Comparison of ENCODE assay signal across 14 cellular contexts in genomic region chr20:64035933-64036345, GRCh38. TPM values are rescaled to one million over a fixed set of nuclear protein-coding genes. Genes with fewer than 3 reads are reported as not detected.
DNase-seq lines count a peak whose midpoint lies in the region; ATAC-seq and TF ChIP-seq lines count a peak whose summit lies in the region.
"Had no signal": no experiment of that assay in that cellular context is flagged by ENCODE, and none has a peak within 500 bp of the region (broad histone marks: within the 10 kb centered on the region; RNA-seq: fewer than 3 reads in every experiment).

Gene C20orf204 (plus strand): TSS chr20:64036182. CDS start chr20:64036324, 142 bp downstream.

- peaks cover 34% of the 10 kb centered on the region for H3K36me3 ChIP-seq in HUES6 (ENCODE audit: control insufficient read depth, insufficient read depth, low read length)
- H3K36me3 ChIP-seq in naive thymus-derived CD4-positive, alpha-beta T cell (ENCODE audit: control insufficient read depth in 2 of 3, insufficient read depth in 3 of 3, low read length in 3 of 3), result peaks cover 0 to 42% (median 3%) of the 10 kb centered on the region in 3 experiments
- peaks cover 0 to 28% of the 10 kb centered on the region in 2 donors for H3K36me3 ChIP-seq in gastrocnemius medialis

- no peaks in the 10 kb centered on the region for H3K9me3 ChIP-seq in HUES6 (ENCODE audit: control insufficient read depth, insufficient read depth, low read depth, low read length)
- no peaks in the 10 kb centered on the region for H3K9me3 ChIP-seq in naive thymus-derived CD4-positive, alpha-beta T cell (ENCODE audit: control insufficient read depth in 2 of 3, low read length in 3 of 3)
- H3K9me3 ChIP-seq in gastrocnemius medialis, result no peaks in the 10 kb centered on the region
- H3K9me3 ChIP-seq: gastroesophageal sphincter, psoas muscle, vagina had no signal

- H3K9ac ChIP-seq in HUES6 (ENCODE audit: low read length), result peak within 1 kb of the TSS; percentile 24

- TF ChIP-seq POLR2A in gastrocnemius medialis (IDR thresholded peaks at IDR 0.05), result no peak

- peak within 1 kb of the TSS; percentile 95 for H3K27ac Mint-ChIP-seq in activated CD8-positive, alpha-beta memory T cell treated with anti-CD3 and anti-CD28 coated beads, Interleukin-2, amount 10 ng/mL, durations not matched to agents 7 days and 5 days
- peak within 1 kb of the TSS; percentile 82 to 94 for H3K27ac Mint-ChIP-seq in activated naive CD4-positive, alpha-beta T cell treated with anti-CD3 and anti-CD28 coated beads, Interleukin-2, amount 50 U/mL, for 72 hours
- peak within 1 kb of the TSS in 4 of 9 donors; percentile 28 to 99 (median 64) for H3K27ac Mint-ChIP-seq in naive thymus-derived CD4-positive, alpha-beta T cell

- H3K27me3 ChIP-seq in HUES6 (ENCODE audit: control insufficient read depth, insufficient read depth, low read length), result peaks cover 41% of the 10 kb centered on the region
- no peaks in the 10 kb centered on the region for H3K27me3 ChIP-seq in naive thymus-derived CD4-positive, alpha-beta T cell (ENCODE audit: control insufficient read depth in 2 of 2, insufficient read depth in 2 of 2, low read length in 2 of 2)
- peaks cover 27 to 38% (median 35%) of the 10 kb centered on the region in 3 donors for H3K27me3 ChIP-seq in gastrocnemius medialis

- H3K4me3 Mint-ChIP-seq in activated CD8-positive, alpha-beta memory T cell treated with anti-CD3 and anti-CD28 coated beads, Interleukin-2, amount 10 ng/mL, durations not matched to agents 7 days and 5 days, result peak within 1 kb of the TSS; percentile 71
- peak within 1 kb of the TSS in 4 of 10 donors; percentile 17 to 89 (median 70) for H3K4me3 Mint-ChIP-seq in naive thymus-derived CD4-positive, alpha-beta T cell

- no peak within 1 kb of the TSS; the same call in 1 of the 2 replicates for H3K4me3 ChIP-seq in HUES6 (ENCODE audit: low read depth, low read length)
- no peak within 1 kb of the TSS for H3K4me3 ChIP-seq in naive thymus-derived CD4-positive, alpha-beta T cell (ENCODE audit: low read length)
- no peak within 1 kb of the TSS for H3K4me3 ChIP-seq in gastrocnemius medialis
- H3K4me3 ChIP-seq: gastroesophageal sphincter, psoas muscle, vagina had no signal

- intact Hi-C loops in naive thymus-derived CD4-positive, alpha-beta T cell (cut with micrococcal nuclease), result loop anchor here (1.0 to 5.0 kb wide), 6 partner anchors 17 to 499 kb away; partner anchors contain the start of genes PTK6 (in 1 of the 2) and UCKL1 (in 1 of the 2)
- intact Hi-C loops in gastrocnemius medialis (cut with DNase I; ENCODE audit: low total_unique reads), result no loop called here

- H3K27ac ChIP-seq in HUES6 (ENCODE audit: low read depth, low read length) (peak within 1 kb of the TSS; percentile 13; the same call in 1 of the 2 replicates), gastrocnemius medialis (no peak within 1 kb of the TSS)
- H3K27ac ChIP-seq in naive thymus-derived CD4-positive, alpha-beta T cell (ENCODE audit: low read depth, low read length), result peak within 1 kb of the TSS; percentile 20
- H3K27ac ChIP-seq: gastroesophageal sphincter, psoas muscle, vagina had no signal

- H3K4me1 ChIP-seq in HUES6 (ENCODE audit: control insufficient read depth, insufficient read depth, low read length), result peaks cover 26% of the 10 kb centered on the region
- peaks cover 30 to 40% of the 10 kb centered on the region in 2 donors for H3K4me1 ChIP-seq in naive thymus-derived CD4-positive, alpha-beta T cell (ENCODE audit: control insufficient read depth in 2 of 2, insufficient read depth in 2 of 2, low read length in 2 of 2)
- H3K4me1 ChIP-seq in gastrocnemius medialis, result peaks cover 0 to 8% of the 10 kb centered on the region in 2 donors

- no peak for ATAC-seq in activated CD8-positive, alpha-beta memory T cell treated with anti-CD3 and anti-CD28 coated beads, Interleukin-2, amount 10 ng/mL, durations not matched to agents 7 days and 5 days
- no peak for ATAC-seq in activated naive CD4-positive, alpha-beta T cell treated with anti-CD3 and anti-CD28 coated beads, Interleukin-2, amount 50 U/mL, for 72 hours
- no peak for ATAC-seq in naive thymus-derived CD4-positive, alpha-beta T cell
- ATAC-seq in gastrocnemius medialis, result no peak
- ATAC-seq in HG03354 (IDR thresholded peaks at IDR 0.05; ENCODE audit: poor library complexity, severe bottlenecking, unreplicated experiment), result no peak
- ATAC-seq: gastroesophageal sphincter, psoas muscle had no signal

- POLR2A ChIA-PET in naive thymus-derived CD4-positive, alpha-beta T cell (lab: Charles Lee), result interaction anchor here (1.2 kb wide), 1 partner anchor 8 kb away, joined by 6 read pairs; no protein-coding TSS in a partner anchor

- DNase-seq in activated CD8-positive, alpha-beta memory T cell treated with anti-CD3 and anti-CD28 coated beads, Interleukin-2, amount 10 ng/mL, durations not matched to agents 7 days and 5 days, result no peak
- no peak for DNase-seq in activated CD8-positive, alpha-beta memory T cell treated with anti-CD3 and anti-CD28 coated beads for 24 hours
- no peak for DNase-seq in activated naive CD4-positive, alpha-beta T cell treated with anti-CD3 and anti-CD28 coated beads, Interleukin-2, amount 50 U/mL, for 72 hours (ENCODE audit: low spot score in 2 of 2)
- DNase-seq in naive thymus-derived CD4-positive, alpha-beta T cell, result no peak
- DNase-seq in gastrocnemius medialis (no peak), SIG-M5 (lab: John Stamatoyannopoulos, UW) (no peak)
- DNase-seq: ACHN; effector CD4-positive, alpha-beta T cell; NK-92 treated with Interleukin-12 subunit alpha and Interleukin-12 subunit beta, amount 100 ng/mL, for 24 hours; psoas muscle had no signal

- H3K9me3 Mint-ChIP-seq in activated CD8-positive, alpha-beta memory T cell treated with anti-CD3 and anti-CD28 coated beads, Interleukin-2, amount 10 ng/mL, durations not matched to agents 7 days and 5 days (ENCODE audit: low read depth), result no peaks in the 10 kb centered on the region
- H3K9me3 Mint-ChIP-seq in activated naive CD4-positive, alpha-beta T cell treated with anti-CD3 and anti-CD28 coated beads, Interleukin-2, amount 50 U/mL, for 72 hours, result no peaks in the 10 kb centered on the region
- H3K9me3 Mint-ChIP-seq in naive thymus-derived CD4-positive, alpha-beta T cell, result no peaks in the 10 kb centered on the region

- H3K27me3 Mint-ChIP-seq in activated CD8-positive, alpha-beta memory T cell treated with anti-CD3 and anti-CD28 coated beads, Interleukin-2, amount 10 ng/mL, durations not matched to agents 7 days and 5 days, result peaks cover under 1% of the 10 kb centered on the region
- H3K27me3 Mint-ChIP-seq in naive thymus-derived CD4-positive, alpha-beta T cell, result no peaks in the 10 kb centered on the region

- in situ Hi-C loops in gastrocnemius medialis (cut with MboI; ENCODE audit: low sequenced_read_pairs in 4 of 4), result no loop called here

- CTCF ChIA-PET in activated CD8-positive, alpha-beta memory T cell treated with anti-CD3 and anti-CD28 coated beads, Interleukin-2, amount 10 ng/mL, durations not matched to agents 7 days and 5 days (lab: Charles Lee), result interaction anchor here (1.2 to 9.8 kb wide), 7 partner anchors 13 to 250 kb away, joined by 3 to 190 read pairs (median 7); partner anchors contain the start of genes PRPF6, SAMD10 and TCEA2
- CTCF ChIA-PET in naive thymus-derived CD4-positive, alpha-beta T cell (lab: Charles Lee), result interaction anchor here (0.5 to 1.2 kb wide), 2 partner anchors 21 to 62 kb away, joined by 3 to 4 read pairs; no protein-coding TSS in a partner anchor

- no peak for TF ChIP-seq CTCF in gastrocnemius medialis (IDR thresholded peaks at IDR 0.05 in 4 of 5, conservative IDR thresholded peaks at IDR 0.05 in 1 of 5)

- peaks cover 3% of the 10 kb centered on the region for H3K36me3 Mint-ChIP-seq in activated CD8-positive, alpha-beta memory T cell treated with anti-CD3 and anti-CD28 coated beads, Interleukin-2, amount 10 ng/mL, durations not matched to agents 7 days and 5 days
- H3K36me3 Mint-ChIP-seq in activated naive CD4-positive, alpha-beta T cell treated with anti-CD3 and anti-CD28 coated beads, Interleukin-2, amount 50 U/mL, for 72 hours, result no peaks in the 10 kb centered on the region
- H3K36me3 Mint-ChIP-seq in naive thymus-derived CD4-positive, alpha-beta T cell, result peaks cover 0 to 9% (median 0%) of the 10 kb centered on the region in 5 donors

- peaks cover 73% of the 10 kb centered on the region for H3K4me1 Mint-ChIP-seq in activated CD8-positive, alpha-beta memory T cell treated with anti-CD3 and anti-CD28 coated beads, Interleukin-2, amount 10 ng/mL, durations not matched to agents 7 days and 5 days
- peaks cover 21 to 49% (median 25%) of the 10 kb centered on the region in 7 donors for H3K4me1 Mint-ChIP-seq in naive thymus-derived CD4-positive, alpha-beta T cell

RNA-seq across cellular contexts. Expression of gene C20orf204, which starts in this region (rescaled TPM):
- 10 to 100 TPM; 17.5 to 19.0 TPM for total RNA-seq in activated CD8-positive, alpha-beta memory T cell treated with anti-CD3 and anti-CD28 coated beads, Interleukin-2, amount 10 ng/mL, durations not matched to agents 7 days and 5 days
- 10 to 100 TPM; 14.2 to 18.8 TPM for total RNA-seq in activated naive CD4-positive, alpha-beta T cell treated with anti-CD3 and anti-CD28 coated beads, Interleukin-2, amount 50 U/mL, for 72 hours
- total RNA-seq in naive thymus-derived CD4-positive, alpha-beta T cell, result 10 to 100 TPM in 3 of 5 experiments, 1 to 10 TPM in 2; 4.7 to 24.6 (median 12.5) TPM
- polyA plus RNA-seq in naive thymus-derived CD4-positive, alpha-beta T cell, result under 1 TPM in 1 of 2 donors, not detected in 1; 0.39 TPM
- under 1 TPM in 3 of 4 donors, not detected in 1; 0.16 to 0.66 (median 0.33) TPM for total RNA-seq in gastrocnemius medialis

Comparison
In these comparisons a context has a peak if more than half of its experiments do, and no peak if none do; other contexts are left out.
1. H3K27ac ChIP-seq: peak in HUES6 (single experiment) and naive thymus-derived CD4-positive, alpha-beta T cell (single experiment); none in gastrocnemius medialis (0 of 4).